Comparison of ENCODE assay signal across 24 cellular contexts in the genomic region with DNA sequence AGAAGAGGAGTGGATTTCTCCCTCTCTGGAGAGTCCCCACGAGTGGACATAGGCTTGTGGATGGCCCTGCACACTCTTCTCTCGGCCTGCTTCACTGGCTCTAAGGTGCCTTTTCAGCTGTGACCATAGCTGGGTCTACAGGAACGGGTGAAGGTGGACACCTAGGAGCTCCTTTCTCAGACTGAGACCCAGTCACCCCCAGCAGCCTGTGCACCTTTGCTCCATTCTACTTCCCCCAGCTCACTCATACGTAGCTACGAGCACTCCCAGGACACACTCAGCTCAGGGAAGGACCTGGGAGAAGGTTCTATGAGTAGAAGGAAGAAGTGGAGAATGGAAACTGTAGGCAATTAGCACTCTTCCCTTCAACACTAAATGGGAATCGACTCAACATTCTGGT.
"Had no signal": no experiment of that assay in that cellular context is flagged by ENCODE, and none has a peak within 500 bp of the region (broad histone marks: within the 10 kb centered on the region; RNA-seq: fewer than 3 reads in every experiment).

No MANE protein-coding gene starts in this region.

- H3K9me3 ChIP-seq: adrenal gland, Peyer's patch, SJSA1 had no signal

- DNase-seq: activated CD4-positive, alpha-beta memory T cell treated with anti-CD3 and anti-CD28 coated beads for 36 hours; activated CD4-positive, alpha-beta T cell treated with anti-CD3 and anti-CD28 coated beads, Interleukin-2, amount 50 U/mL, for 1 hour; activated CD8-positive, alpha-beta memory T cell treated with anti-CD3 and anti-CD28 coated beads, Interleukin-2, amount 50 U/mL, for 4 hours; activated gamma-delta T cell treated with Interleukin-2 at 50 U/mL for 16 hours; activated naive CD4-positive, alpha-beta T cell treated with anti-CD3 and anti-CD28 coated beads for 36 hours; activated T-cell treated with anti-CD3 and anti-CD28 coated beads for 4 hours; activated T-cell treated with anti-CD3 and anti-CD28 coated beads, Interleukin-2, amount 50 U/mL, for 4 hours; adrenal gland; Kasumi-1; KG1; MM.1S; NCI-H1105; NCI-H1417 treated with DMSO at 0.1 percent for 48 hours; NCI-H187 treated with DMSO at 0.1 percent for 48 hours; NCI-H2081; NCI-H345; NCI-H524 treated with DMSO at 0.1 percent for 48 hours; Peyer's patch; RPMI8226; SHP77 treated with DMSO at 0.1 percent for 48 hours; SK-N-SH had no signal

- H3K4me2 ChIP-seq: SK-N-SH had no signal

- H3K27ac ChIP-seq: adrenal gland, cardiac muscle cell, SJSA1 had no signal

- H3K36me3 ChIP-seq: adrenal gland, cardiac muscle cell, Peyer's patch, SJSA1 had no signal

- H3K4me1 ChIP-seq: SJSA1 had no signal

- H3K27me3 ChIP-seq: adrenal gland, cardiac muscle cell, Peyer's patch, SJSA1 had no signal

- H3K9ac ChIP-seq: SK-N-SH had no signal

- ATAC-seq: activated naive CD4-positive, alpha-beta T cell treated with anti-CD3 and anti-CD28 coated beads, Interleukin-2, amount 50 U/mL, for 72 hours; activated T-cell treated with anti-CD3 and anti-CD28 coated beads, Interleukin-2, amount 50 U/mL, for 4 hours had no signal

- H3K4me3 ChIP-seq: adrenal gland, cardiac muscle cell, Peyer's patch, SJSA1 had no signal
